ENCODE assay signal across 11 cellular contexts in the genomic region with DNA sequence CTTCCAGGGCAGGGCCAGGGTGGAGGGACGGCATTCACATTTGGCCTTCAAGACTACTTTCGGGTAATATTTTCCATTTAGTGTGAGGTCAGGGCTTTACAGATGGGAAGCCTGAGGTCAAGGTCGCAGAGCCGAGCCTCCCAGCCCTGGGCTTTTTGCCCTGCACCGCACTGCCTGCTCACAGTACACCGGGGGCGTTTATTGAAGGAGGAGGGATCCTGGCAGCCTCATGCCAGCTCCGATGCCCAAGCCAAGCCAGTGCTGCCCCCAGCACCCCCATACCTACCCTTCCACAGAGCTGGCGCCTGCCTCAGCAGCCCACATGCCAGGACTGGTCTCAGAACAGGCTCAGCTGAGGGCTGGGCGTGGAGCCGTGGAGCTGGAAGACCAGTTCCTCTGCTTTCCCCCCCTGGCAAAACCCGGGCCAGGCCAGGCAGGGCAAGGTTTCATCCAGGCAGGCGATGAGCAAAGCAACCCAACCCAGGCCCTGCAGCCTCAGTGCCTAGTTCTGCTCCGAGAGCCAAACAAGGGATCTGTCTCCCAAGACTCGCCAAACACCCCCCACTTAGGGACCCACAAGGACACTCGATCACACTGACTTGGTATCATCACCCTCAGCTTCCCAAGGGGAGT. TPM values are rescaled to one million over a fixed set of nuclear protein-coding genes. Genes with fewer than 3 reads are reported as not detected.
DNase-seq lines count a peak whose midpoint lies in the region; ATAC-seq and TF ChIP-seq lines count a peak whose summit lies in the region.
"Had no signal": no experiment of that assay in that cellular context is flagged by ENCODE, and none has a peak within 500 bp of the region (broad histone marks: within the 10 kb centered on the region; RNA-seq: fewer than 3 reads in every experiment).

No MANE protein-coding gene starts in this region.

- no peaks in the 10 kb centered on the region for H3K9me3 ChIP-seq in BLaER1
- no peaks in the 10 kb centered on the region for H3K9me3 ChIP-seq in mucosa of stomach (ENCODE audit: control insufficient read depth, low read length)
- no peaks in the 10 kb centered on the region for H3K9me3 ChIP-seq in T-helper 17 cell (ENCODE audit: control insufficient read depth, low read length, poor library complexity, severe bottlenecking)
- H3K9me3 ChIP-seq: tibial artery had no signal

- H3K4me1 Mint-ChIP-seq in T-helper 17 cell = peaks cover 2% of the 10 kb centered on the region

- DNase-seq in NCI-H510A (lab: John Stamatoyannopoulos, UW) (peak; percentile 35), epithelial cell of esophagus (ENCODE audit: low read depth) (peak; percentile 99), T-helper 17 cell (no peak), C1 segment of cervical spinal cord (lab: John Stamatoyannopoulos, UW) (no peak)
- DNase-seq: activated naive CD8-positive, alpha-beta T cell treated with anti-CD3 and anti-CD28 coated beads, Interleukin-2, amount 10 ng/mL, durations not matched to agents 7 days and 5 days; NCI-H1105 treated with DMSO at 0.1 percent for 48 hours; tibial artery had no signal

- peak overlapping the region; percentile 88 for H3K27ac ChIP-seq in BLaER1
- H3K27ac ChIP-seq: tibial artery had no signal

- peaks cover 24% of the 10 kb centered on the region; the same call in 1 of the 2 replicates for H4K20me1 ChIP-seq in BLaER1

- no peak for TF ChIP-seq CTCF in epithelial cell of esophagus (IDR thresholded peaks at IDR 0.05; ENCODE audit: insufficient read depth, low read depth, low read length, missing control alignments)

- peak overlapping the region; percentile 49 for H3K9ac ChIP-seq in BLaER1
- peak overlapping the region; percentile 55 for H3K9ac ChIP-seq in mucosa of stomach (ENCODE audit: low read length)

- peaks cover 9% of the 10 kb centered on the region for H3K27me3 Mint-ChIP-seq in T-helper 17 cell

- H3K36me3 Mint-ChIP-seq in T-helper 17 cell (ENCODE audit: low read depth) = no peaks in the 10 kb centered on the region
- H3K36me3 Mint-ChIP-seq: activated naive CD8-positive, alpha-beta T cell treated with anti-CD3 and anti-CD28 coated beads, Interleukin-2, amount 10 ng/mL, durations not matched to agents 7 days and 5 days had no signal

- peaks cover 8% of the 10 kb centered on the region; the same call in 1 of the 2 replicates for H3K36me3 ChIP-seq in BLaER1
- no peaks in the 10 kb centered on the region for H3K36me3 ChIP-seq in mucosa of stomach (ENCODE audit: control insufficient read depth, insufficient read depth, low read length)
- H3K36me3 ChIP-seq: tibial artery had no signal

- H3K27me3 ChIP-seq in BLaER1 (no peaks in the 10 kb centered on the region), mucosa of stomach (ENCODE audit: control insufficient read depth, insufficient read depth, low read length) (no peaks in the 10 kb centered on the region)

- peak overlapping the region; percentile 2; the same call in 1 of the 2 replicates for H3K4me3 ChIP-seq in BLaER1
- peak overlapping the region; percentile 27 for H3K4me3 ChIP-seq in epithelial cell of esophagus (ENCODE audit: low read length)
- peak overlapping the region; percentile 12 for H3K4me3 ChIP-seq in mucosa of stomach (ENCODE audit: low read length)
- H3K4me3 ChIP-seq: tibial artery had no signal

- H3K4me1 ChIP-seq in BLaER1 = peaks cover 95% of the 10 kb centered on the region
- H3K4me1 ChIP-seq in mucosa of stomach (ENCODE audit: control insufficient read depth, insufficient read depth, low read length) = peaks cover 100% of the 10 kb centered on the region

- no peak overlapping the region for H3K27ac Mint-ChIP-seq in T-helper 17 cell
- H3K27ac Mint-ChIP-seq: activated naive CD8-positive, alpha-beta T cell treated with anti-CD3 and anti-CD28 coated beads, Interleukin-2, amount 10 ng/mL, durations not matched to agents 7 days and 5 days had no signal

- peak overlapping the region; percentile 84 for H3K4me2 ChIP-seq in BLaER1

- ATAC-seq in T-helper 17 cell (no peak), HG02678 (IDR thresholded peaks at IDR 0.05; ENCODE audit: unreplicated experiment) (no peak), GM18519 (IDR thresholded peaks at IDR 0.05; ENCODE audit: low FRiP score, unreplicated experiment) (no peak)

- H3K4me3 Mint-ChIP-seq in T-helper 17 cell = no peak overlapping the region
- H3K4me3 Mint-ChIP-seq: activated naive CD8-positive, alpha-beta T cell treated with anti-CD3 and anti-CD28 coated beads, Interleukin-2, amount 10 ng/mL, durations not matched to agents 7 days and 5 days had no signal

RNA-seq across cellular contexts. Expression of gene SDC1, which starts 11.9 kb away (rescaled TPM):
- not detected for total RNA-seq in T-helper 17 cell

Comparison
In these comparisons a context has a peak if more than half of its experiments do, and no peak if none do; other contexts are left out.
1. DNase-seq: peak in NCI-H510A (single experiment) and epithelial cell of esophagus (single experiment); none in T-helper 17 cell (0 of 3) and C1 segment of cervical spinal cord (0 of 14).
2. Peak in every context shown above with its lines, with median percentiles within 50 percentile points of each other: H3K4me3 ChIP-seq.